ENCODE assay signal across 26 cellular contexts in the genomic region with DNA sequence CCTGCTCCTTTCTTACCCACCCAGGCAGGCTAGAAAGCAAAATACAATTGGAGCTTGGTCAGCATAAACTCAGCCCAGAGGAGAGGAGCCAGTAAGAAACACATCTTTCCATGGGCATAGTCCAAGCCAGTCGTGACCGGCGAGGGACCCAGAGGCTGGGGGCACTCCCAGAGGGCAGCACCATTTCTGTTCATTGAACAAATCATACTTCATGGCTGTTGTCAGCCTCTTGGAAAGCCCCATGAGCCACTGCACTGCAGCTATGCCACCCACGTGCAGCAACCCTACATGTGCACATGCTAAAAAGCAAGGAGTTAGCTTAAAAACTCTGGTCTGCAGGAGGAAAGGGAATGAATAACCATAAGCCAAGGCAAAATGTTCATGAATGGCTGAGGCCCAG.
"Had no signal": no experiment of that assay in that cellular context is flagged by ENCODE, and none has a peak within 500 bp of the region (broad histone marks: within the 10 kb centered on the region; RNA-seq: fewer than 3 reads in every experiment).

No MANE protein-coding gene starts in this region.

- ATAC-seq: stimulated activated effector memory CD8-positive, alpha-beta T cell treated with anti-CD3 and anti-CD28 coated beads, Interleukin-12 subunit alpha, Interleukin-12 subunit beta, amount 100 ng/mL, for 72 hours; stimulated activated memory B cell treated with anti-CD40 and anti-IgM and Interleukin-4, amounts not matched to agents 10 μg/mL and 1 μg/mL and 100 μg/mL, for 72 hours; stimulated activated naive B cell treated with anti-CD40 and anti-IgM and Interleukin-4, amounts not matched to agents 10 μg/mL and 1 μg/mL and 100 μg/mL, for 72 hours; stimulated activated naive CD8-positive, alpha-beta T cell treated with anti-CD3 and anti-CD28 coated beads, Interleukin-15, amount 100 ng/mL, for 72 hours; stimulated activated naive CD8-positive, alpha-beta T cell treated with anti-CD3 and anti-CD28 coated beads, Interleukin-15, Interleukin-2, amounts not matched to agents 100 U/mL and 50 U/mL, for 24 hours; upper lobe of right lung had no signal

- H3K4me3 ChIP-seq: stomach, suprapubic skin, testis, thoracic aorta, tibial artery, tibial nerve, transverse colon, upper lobe of right lung, uterus, vagina had no signal

- H3K4me1 ChIP-seq: suprapubic skin, testis, tibial artery, tibial nerve, transverse colon, upper lobe of right lung, uterus, vagina had no signal

- H3K27ac ChIP-seq: stomach, suprapubic skin, testis, thoracic aorta, tibial artery, tibial nerve, transverse colon, upper lobe of right lung, uterus, vagina had no signal

- FAIRE-seq: urothelium cell line had no signal

- H3K9me3 ChIP-seq: stomach, suprapubic skin, testis, thoracic aorta, tibial artery, tibial nerve, transverse colon, upper lobe of right lung, uterus, vagina had no signal

- H3K27me3 ChIP-seq: stomach, testis, tibial artery, tibial nerve, transverse colon, upper lobe of right lung, uterus, vagina had no signal

- H3K36me3 ChIP-seq: stomach, suprapubic skin, thoracic aorta, tibial artery, tibial nerve, transverse colon, upper lobe of right lung, uterus, vagina had no signal

- DNase-seq: stimulated activated CD4-positive, alpha-beta T cell treated with anti-CD3 and anti-CD28 coated beads, Interleukin-2, amount 100 ng/mL, for 24 hours; stimulated activated CD4-positive, alpha-beta T cell treated with anti-CD3 and anti-CD28 coated beads, Interleukin-2, amount 100 ng/mL, for 48 hours; stimulated activated CD4-positive, alpha-beta T cell treated with anti-CD3 and anti-CD28 coated beads, Interleukin-4, amount 100 ng/mL, for 1 hour; stimulated activated CD4-positive, alpha-beta T cell treated with anti-CD3 and anti-CD28 coated beads, Interleukin-4, amount 100 ng/mL, for 24 hours; stimulated activated CD4-positive, alpha-beta T cell treated with anti-CD3 and anti-CD28 coated beads, Interleukin-4, amount 100 ng/mL, for 4 hours; stimulated activated CD8-positive, alpha-beta memory T cell treated with anti-CD3 and anti-CD28 coated beads, Interleukin-4, amount 100 ng/mL, for 48 hours; stimulated activated naive B cell treated with anti-CD40 and anti-IgM and Interleukin-4, amounts not matched to agents 10 μg/mL and 1 μg/mL and 100 μg/mL, for 72 hours; stimulated activated naive CD4-positive, alpha-beta T cell; stimulated activated naive CD4-positive, alpha-beta T cell treated with Interleukin-2 at 50 U/mL for 16 hours; stimulated activated naive CD8-positive, alpha-beta T cell treated with anti-CD3 and anti-CD28 coated beads, Interleukin-15, amount 100 ng/mL, for 72 hours; stimulated activated naive CD8-positive, alpha-beta T cell treated with anti-CD3 and anti-CD28 coated beads, Interleukin-15, Interleukin-2, amounts not matched to agents 100 U/mL and 50 U/mL, for 24 hours; stomach; substantia nigra; testis; tibial artery; transverse colon; trophoblast cell; upper lobe of right lung; uterus had no signal
